Comparison of ENCODE assay signal across 25 cellular contexts in genomic region chr5:7741415-7742065, GRCh38.
"Had no signal": no experiment of that assay in that cellular context is flagged by ENCODE, and none has a peak within 500 bp of the region (broad histone marks: within the 10 kb centered on the region; RNA-seq: fewer than 3 reads in every experiment).

No MANE protein-coding gene starts in this region.

- H3K9me3 ChIP-seq: esophagus muscularis mucosa, gastroesophageal sphincter, heart left ventricle, left lung, stomach, thyroid gland had no signal

- ATAC-seq: gastroesophageal sphincter; heart left ventricle; left cardiac atrium; naive thymus-derived CD4-positive, alpha-beta T cell; sciatic nerve had no signal

- H3K4me2 ChIP-seq: hepatocyte, neural progenitor cell, smooth muscle cell had no signal

- H3K27me3 ChIP-seq: esophagus muscularis mucosa, gastroesophageal sphincter, heart left ventricle, hepatocyte, left lung, neural progenitor cell, stomach, thyroid gland had no signal

- H3K79me2 ChIP-seq: hepatocyte, parathyroid adenoma had no signal

- FAIRE-seq: endothelial cell of umbilical vein had no signal

- H3K36me3 ChIP-seq: esophagus muscularis mucosa, gastroesophageal sphincter, heart left ventricle, left lung, neural progenitor cell, stomach, thyroid gland had no signal

- H3K4me3 ChIP-seq: coronary artery, esophagus muscularis mucosa, gastroesophageal sphincter, heart left ventricle, hepatocyte, left lung, neural progenitor cell, smooth muscle cell, stomach, thyroid gland had no signal

- H3K4me1 ChIP-seq: foreskin keratinocyte, gastroesophageal sphincter, heart left ventricle, left lung, neural progenitor cell, parathyroid adenoma, stomach, thyroid gland had no signal

- H3K27ac ChIP-seq: coronary artery, esophagus muscularis mucosa, foreskin keratinocyte, gastroesophageal sphincter, heart left ventricle, hepatocyte, left lung, neural progenitor cell, parathyroid adenoma, stomach, thyroid gland had no signal

- DNase-seq: dermis blood vessel endothelial cell; effector memory CD4-positive, alpha-beta T cell; heart left ventricle; left cardiac atrium; left lung; mesendoderm; midbrain; naive thymus-derived CD4-positive, alpha-beta T cell; stimulated activated CD4-positive, alpha-beta T cell treated with anti-CD3 and anti-CD28 coated beads, Interleukin-12 subunit alpha, Interleukin-12 subunit beta, amount 100 ng/mL, for 4 hours; stimulated activated CD4-positive, alpha-beta T cell treated with anti-CD3 and anti-CD28 coated beads, Interleukin-1b, Interleukin-23, amount 100 ng/mL, for 48 hours; stimulated activated CD4-positive, alpha-beta T cell treated with anti-CD3 and anti-CD28 coated beads, Interleukin-4, amount 100 ng/mL, for 1 hour; stimulated activated CD8-positive, alpha-beta memory T cell treated with anti-CD3 and anti-CD28 coated beads, Interleukin-4, amount 100 ng/mL, for 48 hours; stimulated activated naive CD4-positive, alpha-beta T cell; thyroid gland had no signal

- H2AFZ ChIP-seq: hepatocyte, neural progenitor cell, parathyroid adenoma had no signal

- H3K9ac ChIP-seq: neural progenitor cell, parathyroid adenoma had no signal
